19 cellular contexts compared by ENCODE assay signal in genomic region chr2:201275991-201276390, GRCh38. TPM values are rescaled to one million over a fixed set of nuclear protein-coding genes. Genes with fewer than 3 reads are reported as not detected.
A peak's percentile ranks its signal among the peaks of the same experiment; 100 is the strongest.
DNase-seq lines count a peak whose midpoint lies in the region; ATAC-seq, FAIRE-seq and TF ChIP-seq lines count a peak whose summit lies in the region.
"Had no signal": no experiment of that assay in that cellular context is flagged by ENCODE, and none has a peak within 500 bp of the region (broad histone marks: within the 10 kb centered on the region; RNA-seq: fewer than 3 reads in every experiment).

No MANE protein-coding gene starts in this region.

- no peak overlapping the region for H3K4ac ChIP-seq in H1 (replicated peaks; ENCODE audit: insufficient read length, low read depth, low read length)

- H3K27me3 Mint-ChIP-seq in CD8-positive, alpha-beta memory T cell = no peaks in the 10 kb centered on the region
- H3K27me3 Mint-ChIP-seq in HFFc6 (ENCODE audit: insufficient read depth) = peaks cover 4% of the 10 kb centered on the region
- no peaks in the 10 kb centered on the region for H3K27me3 Mint-ChIP-seq in neural progenitor cell (ENCODE audit: insufficient read depth, low read depth)
- H3K27me3 Mint-ChIP-seq in activated T-helper 2 cell treated with anti-CD3 and anti-CD28 coated beads, Interferon-gamma antibody, Interleukin-2, Interleukin-4, amounts not matched to agents 10 μg/mL and 5 μg/mL and 100 μg/mL, durations not matched to agents 14 hours and 24 hours and 36 hours (ENCODE audit: low read depth) = no peaks in the 10 kb centered on the region
- no peaks in the 10 kb centered on the region for H3K27me3 Mint-ChIP-seq in stimulated activated naive B cell treated with anti-CD40 and anti-IgM and Interleukin-4, amounts not matched to agents 10 μg/mL and 1 μg/mL and 100 μg/mL, for 72 hours

- H3K79me1 ChIP-seq in H1 (ENCODE audit: low read depth, low read length) = no peaks in the 10 kb centered on the region

- no peak for TF ChIP-seq POLR2A in H1 (IDR thresholded peaks at IDR 0.05; ENCODE audit: control extremely low read depth in 1 of 2, low read depth in 2 of 2, low read length in 2 of 2)

- no peaks in the 10 kb centered on the region for H3K79me2 ChIP-seq in H1 (ENCODE audit: control insufficient read depth in 1 of 2, insufficient read depth in 2 of 2, low read length in 2 of 2)
- no peaks in the 10 kb centered on the region for H3K79me2 ChIP-seq in neural progenitor cell (ENCODE audit: low read depth)

- 54% methylated on average over 5 of the region's 5 CpGs; no CpG with 5 or more reads in 1 of the 2 experiments for WGBS in H1 (ENCODE audit: extremely low coverage in 1 of 2, insufficient coverage in 1 of 2, insufficient read length in 1 of 2, insufficient replicate concordance in 2 of 2, low coverage in 1 of 2, low lambda C conversion rate in 2 of 2, missing lambda C conversion rate in 1 of 2), 2 experiments

- no peak overlapping the region for H3K4me2 ChIP-seq in H1 (ENCODE audit: insufficient read depth in 1 of 2, low read depth in 2 of 2, low read length in 2 of 2)
- no peak overlapping the region for H3K4me2 ChIP-seq in neural progenitor cell
- H3K4me2 ChIP-seq: BLaER1 treated with 17β-estradiol and CSF1 and Interleukin-3, amounts not matched to agents 10 nM and 100 nM had no signal

- H3K36me3 Mint-ChIP-seq in CD8-positive, alpha-beta memory T cell = peaks cover 8 to 94% (median 41%) of the 10 kb centered on the region in 3 donors
- H3K36me3 Mint-ChIP-seq in HFFc6 (ENCODE audit: low read depth) (peaks cover 25% of the 10 kb centered on the region), neural progenitor cell (no peaks in the 10 kb centered on the region)
- peaks cover 88% of the 10 kb centered on the region for H3K36me3 Mint-ChIP-seq in activated T-helper 2 cell treated with anti-CD3 and anti-CD28 coated beads, Interferon-gamma antibody, Interleukin-2, Interleukin-4, amounts not matched to agents 10 μg/mL and 5 μg/mL and 100 μg/mL, durations not matched to agents 14 hours and 24 hours and 36 hours (ENCODE audit: low read depth)
- peaks cover 63 to 73% of the 10 kb centered on the region in 2 donors for H3K36me3 Mint-ChIP-seq in stimulated activated naive B cell treated with anti-CD40 and anti-IgM and Interleukin-4, amounts not matched to agents 10 μg/mL and 1 μg/mL and 100 μg/mL, for 72 hours

- CTCF ChIA-PET in CD8-positive, alpha-beta memory T cell (lab: Charles Lee) = interaction anchor here (4.1 kb wide), 1 partner anchor 43 kb away, joined by 30 read pairs; no protein-coding TSS in a partner anchor
- CTCF ChIA-PET in H1 (lab: Charles Lee; ENCODE audit: partially characterized antibody) = interaction anchor here (0.5 to 3.8 kb wide), 20 partner anchors 9 to 177 kb away, joined by 3 to 21 read pairs (median 4); partner anchors contain the start of gene CASP8

- H3K23me2 ChIP-seq in H1 (ENCODE audit: low read depth, low read length) = no peaks in the 10 kb centered on the region

- peaks cover 66% of the 10 kb centered on the region for H3K36me3 ChIP-seq in CD8-positive, alpha-beta memory T cell (ENCODE audit: insufficient read depth, low read length)
- H3K36me3 ChIP-seq in H1 (ENCODE audit: control insufficient read depth in 2 of 4, insufficient read depth in 4 of 4, low read length in 3 of 4) = no peaks in the 10 kb centered on the region; a peak in 1 of 8 replicates
- no peaks in the 10 kb centered on the region for H3K36me3 ChIP-seq in neural progenitor cell

- no peak overlapping the region for H3K4me3 ChIP-seq in CD8-positive, alpha-beta memory T cell (ENCODE audit: low read length)
- H3K4me3 ChIP-seq in H1 (ENCODE audit: extremely low read depth in 1 of 4, insufficient read depth in 2 of 4, low read depth in 3 of 4, low read length in 4 of 4) = no peak overlapping the region
- no peak overlapping the region for H3K4me3 ChIP-seq in neural progenitor cell
- H3K4me3 ChIP-seq: BLaER1 treated with 17β-estradiol and CSF1 and Interleukin-3, amounts not matched to agents 10 nM and 100 nM; colonic mucosa; lower lobe of right lung; tibial artery had no signal

- TF ChIP-seq RAD21 in H1 (IDR thresholded peaks at IDR 0.05 in 1 of 2, conservative IDR thresholded peaks at IDR 0.05 in 1 of 2; ENCODE audit: low read depth in 2 of 2, low read length in 2 of 2) = peak; percentile 64 to 74

- H2BK15ac ChIP-seq in H1 (ENCODE audit: low read length) = no peak overlapping the region

- H2BK12ac ChIP-seq in H1 (ENCODE audit: low read depth, low read length) = no peak overlapping the region

- no peak overlapping the region for H4K5ac ChIP-seq in H1 (ENCODE audit: insufficient read length, low read depth, low read length)

- H3K56ac ChIP-seq in H1 (replicated peaks; ENCODE audit: insufficient read length, low read depth, low read length) = no peak overlapping the region

- no peak overlapping the region for H3K9ac ChIP-seq in H1 (replicated peaks in 1 of 4; ENCODE audit: extremely low read depth in 1 of 4, low read depth in 3 of 4, low read length in 3 of 4)
- no peak overlapping the region for H3K9ac ChIP-seq in neural progenitor cell
- H3K9ac ChIP-seq: BLaER1 treated with 17β-estradiol and CSF1 and Interleukin-3, amounts not matched to agents 10 nM and 100 nM had no signal

- no peak for ATAC-seq in stimulated activated naive B cell treated with anti-CD40 and anti-IgM and Interleukin-4, amounts not matched to agents 10 μg/mL and 1 μg/mL and 100 μg/mL, for 72 hours (replicated peaks)
- ATAC-seq: lower lobe of right lung had no signal

- H4K20me1 ChIP-seq in H1 (replicated peaks in 1 of 2; ENCODE audit: control insufficient read depth in 1 of 2, insufficient read depth in 2 of 2, low read length in 2 of 2) (no peaks in the 10 kb centered on the region), neural progenitor cell (ENCODE audit: low read depth) (no peaks in the 10 kb centered on the region)

- no peak overlapping the region for H2BK20ac ChIP-seq in H1 (ENCODE audit: low read length)

- peaks cover 45% of the 10 kb centered on the region for H3K4me1 ChIP-seq in CD8-positive, alpha-beta memory T cell (ENCODE audit: insufficient read depth, low read length)
- H3K4me1 ChIP-seq in H1 (replicated peaks in 1 of 4; ENCODE audit: control insufficient read depth in 3 of 4, insufficient read depth in 4 of 4, low read length in 3 of 4) = no peaks in the 10 kb centered on the region
- H3K4me1 ChIP-seq in neural progenitor cell = no peaks in the 10 kb centered on the region
- H3K4me1 ChIP-seq: colonic mucosa, lower lobe of right lung, tibial artery had no signal

- no peak overlapping the region for H3K4me3 Mint-ChIP-seq in CD8-positive, alpha-beta memory T cell
- H3K4me3 Mint-ChIP-seq in HFFc6 (no peak overlapping the region), neural progenitor cell (no peak overlapping the region)
- no peak overlapping the region for H3K4me3 Mint-ChIP-seq in activated T-helper 2 cell treated with anti-CD3 and anti-CD28 coated beads, Interferon-gamma antibody, Interleukin-2, Interleukin-4, amounts not matched to agents 10 μg/mL and 5 μg/mL and 100 μg/mL, durations not matched to agents 14 hours and 24 hours and 36 hours (ENCODE audit: low read depth)
- no peak overlapping the region for H3K4me3 Mint-ChIP-seq in stimulated activated naive B cell treated with anti-CD40 and anti-IgM and Interleukin-4, amounts not matched to agents 10 μg/mL and 1 μg/mL and 100 μg/mL, for 72 hours

- TF ChIP-seq CTCF in HFFc6 (IDR thresholded peaks at IDR 0.05) (peak; percentile 30), H1 (IDR thresholded peaks at IDR 0.05; ENCODE audit: control extremely low read depth in 1 of 3, insufficient read depth in 1 of 3, low read depth in 1 of 3, low read length in 3 of 3) (peak; percentile 35 to 97 (median 93)), neural progenitor cell (IDR thresholded peaks at IDR 0.05) (peak; percentile 45)

- no peak overlapping the region for H3K23ac ChIP-seq in H1 (ENCODE audit: insufficient read length)

- H3K9me3 ChIP-seq in CD8-positive, alpha-beta memory T cell (ENCODE audit: low read length) = no peaks in the 10 kb centered on the region
- no peaks in the 10 kb centered on the region for H3K9me3 ChIP-seq in H1 (ENCODE audit: insufficient read depth in 2 of 2, low read depth in 1 of 2, low read length in 1 of 2)
- H3K9me3 ChIP-seq in neural progenitor cell (ENCODE audit: low read depth) = no peaks in the 10 kb centered on the region
- H3K9me3 ChIP-seq: colonic mucosa, lower lobe of right lung, tibial artery had no signal

- H2BK5ac ChIP-seq in H1 (ENCODE audit: low read depth, low read length) = no peak overlapping the region

- peak; percentile 97 for FAIRE-seq in H1 (lab: Jason Lieb, UNC)
- FAIRE-seq: astrocyte had no signal

- intact Hi-C loops in activated T-helper 2 cell treated with anti-CD3 and anti-CD28 coated beads, Interferon-gamma antibody, Interleukin-2, Interleukin-4, amounts not matched to agents 10 μg/mL and 5 μg/mL and 100 μg/mL, durations not matched to agents 14 hours and 24 hours and 36 hours (cut with micrococcal nuclease) = no loop called here

- no peak overlapping the region for H2AK5ac ChIP-seq in H1 (ENCODE audit: low read depth, low read length)

- no peaks in the 10 kb centered on the region for H3K9me3 Mint-ChIP-seq in CD8-positive, alpha-beta memory T cell
- H3K9me3 Mint-ChIP-seq in HFFc6 = no peaks in the 10 kb centered on the region
- H3K9me3 Mint-ChIP-seq in neural progenitor cell = no peaks in the 10 kb centered on the region
- no peaks in the 10 kb centered on the region for H3K9me3 Mint-ChIP-seq in activated T-helper 2 cell treated with anti-CD3 and anti-CD28 coated beads, Interferon-gamma antibody, Interleukin-2, Interleukin-4, amounts not matched to agents 10 μg/mL and 5 μg/mL and 100 μg/mL, durations not matched to agents 14 hours and 24 hours and 36 hours
- H3K9me3 Mint-ChIP-seq in stimulated activated naive B cell treated with anti-CD40 and anti-IgM and Interleukin-4, amounts not matched to agents 10 μg/mL and 1 μg/mL and 100 μg/mL, for 72 hours = no peaks in the 10 kb centered on the region

- H4K8ac ChIP-seq in H1 (ENCODE audit: extremely low read depth, insufficient read depth, low read length) = no peak overlapping the region

- H2BK120ac ChIP-seq in H1 (replicated peaks; ENCODE audit: low read depth, low read length) = no peak overlapping the region

- H3K27me3 ChIP-seq in CD8-positive, alpha-beta memory T cell (ENCODE audit: insufficient read depth, low read length, poor library complexity, severe bottlenecking) = no peaks in the 10 kb centered on the region
- no peaks in the 10 kb centered on the region for H3K27me3 ChIP-seq in H1 (replicated peaks in 1 of 4; ENCODE audit: control insufficient read depth in 3 of 4, extremely low read depth in 1 of 4, insufficient read depth in 3 of 4, low read length in 3 of 4)
- no peaks in the 10 kb centered on the region for H3K27me3 ChIP-seq in neural progenitor cell
- H3K27me3 ChIP-seq: BLaER1 treated with 17β-estradiol and CSF1 and Interleukin-3, amounts not matched to agents 10 nM and 100 nM; colonic mucosa; tibial artery had no signal

- DNase-seq in CD8-positive, alpha-beta memory T cell = no peak
- DNase-seq in HFFc6 (no peak), H1 (ENCODE audit: low read depth in 1 of 2, low spot score in 2 of 2) (peak in 1 of 2 experiments; percentile 60), neural progenitor cell (ENCODE audit: low spot score) (peak; percentile 52), cerebellum (ENCODE audit: low spot score) (no peak)
- DNase-seq in activated T-helper 2 cell treated with anti-CD3 and anti-CD28 coated beads, Interferon-gamma antibody, Interleukin-2, Interleukin-4, amounts not matched to agents 10 μg/mL and 5 μg/mL and 100 μg/mL, durations not matched to agents 14 hours and 24 hours and 36 hours (ENCODE audit: low spot score) = no peak
- DNase-seq in stimulated activated naive B cell treated with anti-CD40 and anti-IgM and Interleukin-4, amounts not matched to agents 10 μg/mL and 1 μg/mL and 100 μg/mL, for 72 hours = no peak
- DNase-seq: activated CD4-positive, CD25-positive, alpha-beta regulatory T cell; activated naive CD4-positive, alpha-beta T cell; colonic mucosa; DMS79; lower lobe of right lung; NCI-H146; stimulated activated naive CD4-positive, alpha-beta T cell; T-helper 2 cell; tibial artery had no signal

- no peaks in the 10 kb centered on the region for H3F3A ChIP-seq in neural progenitor cell (ENCODE audit: low read depth)

- POLR2A ChIA-PET in CD8-positive, alpha-beta memory T cell (lab: Charles Lee) = no interaction called here
- POLR2A ChIA-PET in H1 (lab: Charles Lee; ENCODE audit: partially characterized antibody) = no interaction called here

- 0 out of 2 replicates have a peak overlapping the region, but pooled peaks have one; percentile 19 for H2AFZ ChIP-seq in H1 (ENCODE audit: low read length)
- peak overlapping the region; percentile 42 for H2AFZ ChIP-seq in neural progenitor cell (replicated peaks)

- no peak overlapping the region for H3K14ac ChIP-seq in H1 (ENCODE audit: insufficient read length)

- H3K27ac ChIP-seq in CD8-positive, alpha-beta memory T cell (ENCODE audit: low read depth, low read length) = no peak overlapping the region
- H3K27ac ChIP-seq in H1 (ENCODE audit: low read depth, low read length) = no peak overlapping the region
- no peak overlapping the region for H3K27ac ChIP-seq in neural progenitor cell
- H3K27ac ChIP-seq: BLaER1 treated with 17β-estradiol and CSF1 and Interleukin-3, amounts not matched to agents 10 nM and 100 nM; colonic mucosa; epithelial cell of prostate; lower lobe of right lung; tibial artery had no signal

- no peak overlapping the region for H4K91ac ChIP-seq in H1 (replicated peaks; ENCODE audit: insufficient read length, low read length)

- TF ChIP-seq EP300 in H1 (IDR thresholded peaks at IDR 0.05; ENCODE audit: borderline replicate concordance in 1 of 2, low read depth in 2 of 2, low read length in 2 of 2) = no peak

- peaks cover 61 to 83% (median 83%) of the 10 kb centered on the region in 3 donors for H3K4me1 Mint-ChIP-seq in CD8-positive, alpha-beta memory T cell
- no peaks in the 10 kb centered on the region for H3K4me1 Mint-ChIP-seq in HFFc6 (ENCODE audit: low read depth)
- H3K4me1 Mint-ChIP-seq in neural progenitor cell = no peaks in the 10 kb centered on the region
- peaks cover 32% of the 10 kb centered on the region for H3K4me1 Mint-ChIP-seq in activated T-helper 2 cell treated with anti-CD3 and anti-CD28 coated beads, Interferon-gamma antibody, Interleukin-2, Interleukin-4, amounts not matched to agents 10 μg/mL and 5 μg/mL and 100 μg/mL, durations not matched to agents 14 hours and 24 hours and 36 hours (ENCODE audit: low read depth)
- H3K4me1 Mint-ChIP-seq in stimulated activated naive B cell treated with anti-CD40 and anti-IgM and Interleukin-4, amounts not matched to agents 10 μg/mL and 1 μg/mL and 100 μg/mL, for 72 hours = peaks cover 15 to 41% of the 10 kb centered on the region in 2 donors

- H3K27ac Mint-ChIP-seq in CD8-positive, alpha-beta memory T cell = peak overlapping the region in 6 of 8 donors; percentile 25 to 87 (median 56)
- no peak overlapping the region for H3K27ac Mint-ChIP-seq in HFFc6
- H3K27ac Mint-ChIP-seq in neural progenitor cell = no peak overlapping the region
- no peak overlapping the region for H3K27ac Mint-ChIP-seq in activated T-helper 2 cell treated with anti-CD3 and anti-CD28 coated beads, Interferon-gamma antibody, Interleukin-2, Interleukin-4, amounts not matched to agents 10 μg/mL and 5 μg/mL and 100 μg/mL, durations not matched to agents 14 hours and 24 hours and 36 hours
- H3K27ac Mint-ChIP-seq in stimulated activated naive B cell treated with anti-CD40 and anti-IgM and Interleukin-4, amounts not matched to agents 10 μg/mL and 1 μg/mL and 100 μg/mL, for 72 hours = no peak overlapping the region

- H3K18ac ChIP-seq in H1 (ENCODE audit: extremely low read depth, low read length) = no peak overlapping the region

RNA-seq across cellular contexts. Expression of gene CASP8, which starts 15.7 kb away (rescaled TPM):
- 10 to 100 TPM; 48.1 to 55.5 TPM for total RNA-seq in CD8-positive, alpha-beta memory T cell
- polyA plus RNA-seq in CD8-positive, alpha-beta memory T cell = 108 TPM
- total RNA-seq in HFFc6 (2021; fragmentation: NEBNext Ultra II Directional; extraction: Animal tissue kit (Norgen Biotek cat#: 25700)) = 10 to 100 TPM; 10.4 to 15.4 (median 14.4) TPM
- 3.6 and 3.7 TPM in 2 replicates for total RNA-seq in H1 (2021; fragmentation: NEBNext Ultra II Directional; extraction: Animal tissue kit (Norgen Biotek cat#: 25700))
- 2.3 and 2.8 TPM in 2 replicates for polyA plus RNA-seq in H1 (2011; rRNA removed)
- polyA plus RNA-seq in H1 (2011; cell fraction: cytosol; rRNA removed) = 3.0 TPM
- 2.6 TPM for polyA plus RNA-seq in H1 (2011; cell fraction: nucleus; rRNA removed)
- polyA plus RNA-seq in H1 (2012, experiment 1 of 2) = 3.0 to 5.0 TPM (median 3.7 TPM) in 4 replicates
- polyA plus RNA-seq in H1 (2012, experiment 2 of 2) = 1.2 TPM
- polyA plus RNA-seq in H1 (2013, experiment 1 of 2) = 4.1 TPM
- 3.2 TPM for polyA plus RNA-seq in H1 (2013, experiment 2 of 2)
- polyA minus RNA-seq in H1 (2011; rRNA and poly(A)+ RNA removed) = 4.2 and 4.3 TPM in 2 replicates
- polyA minus RNA-seq in H1 (2011; cell fraction: cytosol; rRNA and poly(A)+ RNA removed) = 2.9 TPM
- 8.3 TPM for polyA minus RNA-seq in H1 (2011; cell fraction: nucleus; rRNA and poly(A)+ RNA removed)
- total RNA-seq in neural progenitor cell (ENCODE audit: low replicate concordance) (2.1 and 3.1 TPM in 2 replicates), cerebellum (2.7 TPM)
- total RNA-seq in activated T-helper 2 cell treated with anti-CD3 and anti-CD28 coated beads, Interferon-gamma antibody, Interleukin-2, Interleukin-4, amounts not matched to agents 10 μg/mL and 5 μg/mL and 100 μg/mL, durations not matched to agents 14 hours and 24 hours and 36 hours = 43.5 and 44.1 TPM in 2 replicates

Comparison
In these comparisons a context has a peak if more than half of its experiments do, and no peak if none do; other contexts are left out.
1. H3K27ac Mint-ChIP-seq: peak in CD8-positive, alpha-beta memory T cell (6 of 8); none in HFFc6 (single experiment), neural progenitor cell (single experiment), activated T-helper 2 cell treated with anti-CD3 and anti-CD28 coated beads, Interferon-gamma antibody, Interleukin-2, Interleukin-4, amounts not matched to agents 10 μg/mL and 5 μg/mL and 100 μg/mL, durations not matched to agents 14 hours and 24 hours and 36 hours (single experiment) and stimulated activated naive B cell treated with anti-CD40 and anti-IgM and Interleukin-4, amounts not matched to agents 10 μg/mL and 1 μg/mL and 100 μg/mL, for 72 hours (single experiment).
2. CTCF ChIP-seq: peak in every context shown above with its lines; median percentile 93 in H1; 45 in neural progenitor cell; 30 in HFFc6.